ENCODE assay signal across 17 cellular contexts in genomic region chr10:11191673-11192072, GRCh38.
A peak's percentile ranks its signal among the peaks of the same experiment; 100 is the strongest.
DNase-seq lines count a peak whose midpoint lies in the region; ATAC-seq and TF ChIP-seq lines count a peak whose summit lies in the region.
"Had no signal": no experiment of that assay in that cellular context is flagged by ENCODE, and none has a peak within 500 bp of the region (broad histone marks: within the 10 kb centered on the region; RNA-seq: fewer than 3 reads in every experiment).

No MANE protein-coding gene starts in this region.

- H3K9me3 Mint-ChIP-seq in activated T-cell treated with anti-CD3 and anti-CD28 coated beads, Interleukin-2, amount 50 U/mL, for 72 hours: peaks cover 0 to 2% of the 10 kb centered on the region in 2 donors
- no peaks in the 10 kb centered on the region for H3K9me3 Mint-ChIP-seq in activated T-helper 1 cell treated with anti-CD3 and anti-CD28 coated beads, Interleukin-12 subunit alpha, Interleukin-12 subunit beta, Interleukin-2, Interleukin-4 antibody, amounts not matched to agents 30 ng/mL and 10 ng/mL and 1 ng/mL, durations not matched to agents 14 hours and 24 hours and 36 hours
- no peaks in the 10 kb centered on the region for H3K9me3 Mint-ChIP-seq in stimulated activated memory B cell treated with anti-CD40 and anti-IgM and Interleukin-4, amounts not matched to agents 10 μg/mL and 1 μg/mL and 100 μg/mL, for 72 hours
- H3K9me3 Mint-ChIP-seq: type B pancreatic cell had no signal

- intact Hi-C loops in activated T-helper 1 cell treated with anti-CD3 and anti-CD28 coated beads, Interleukin-12 subunit alpha, Interleukin-12 subunit beta, Interleukin-2, Interleukin-4 antibody, amounts not matched to agents 30 ng/mL and 10 ng/mL and 1 ng/mL, durations not matched to agents 14 hours and 24 hours and 36 hours (cut with micrococcal nuclease): no loop called here
- intact Hi-C loops in right cardiac atrium (cut with DNase I): no loop called here

- H3K4me1 ChIP-seq in right cardiac atrium (ENCODE audit: control insufficient read depth, insufficient read depth, low read length): peaks cover 23% of the 10 kb centered on the region

- no peaks in the 10 kb centered on the region for H3K9me3 ChIP-seq in right cardiac atrium (ENCODE audit: control insufficient read depth, low read length)
- H3K9me3 ChIP-seq: sigmoid colon had no signal

- TF ChIP-seq CTCF in omental fat pad (IDR thresholded peaks at IDR 0.05): no peak

- WGBS in right cardiac atrium: 45% methylated on average over 5 of the region's 5 CpGs

- peak overlapping the region; percentile 86 for H3K27ac Mint-ChIP-seq in activated T-cell treated with anti-CD3 and anti-CD28 coated beads, Interleukin-2, amount 50 U/mL, for 72 hours
- peak overlapping the region; percentile 44 for H3K27ac Mint-ChIP-seq in activated T-helper 1 cell treated with anti-CD3 and anti-CD28 coated beads, Interleukin-12 subunit alpha, Interleukin-12 subunit beta, Interleukin-2, Interleukin-4 antibody, amounts not matched to agents 30 ng/mL and 10 ng/mL and 1 ng/mL, durations not matched to agents 14 hours and 24 hours and 36 hours
- peak overlapping the region; percentile 97 for H3K27ac Mint-ChIP-seq in stimulated activated memory B cell treated with anti-CD40 and anti-IgM and Interleukin-4, amounts not matched to agents 10 μg/mL and 1 μg/mL and 100 μg/mL, for 72 hours
- H3K27ac Mint-ChIP-seq: type B pancreatic cell had no signal

- no peak for DNase-seq in activated T-cell treated with anti-CD3 and anti-CD28 coated beads, Interleukin-2, amount 50 U/mL, for 72 hours
- no peak for DNase-seq in activated T-cell treated with anti-CD3 and anti-CD28 coated beads, Interleukin-2, amount 50 U/mL, for 48 hours
- no peak for DNase-seq in activated T-helper 1 cell treated with anti-CD3 and anti-CD28 coated beads, Interleukin-12 subunit alpha, Interleukin-12 subunit beta, Interleukin-2, Interleukin-4 antibody, amounts not matched to agents 30 ng/mL and 10 ng/mL and 1 ng/mL, durations not matched to agents 14 hours and 24 hours and 36 hours (ENCODE audit: low spot score)
- DNase-seq in right cardiac atrium (no peak), omental fat pad (ENCODE audit: low spot score) (no peak), NCI-H1417 treated with DMSO at 0.1 percent for 48 hours (lab: John Stamatoyannopoulos, UW) (no peak)
- DNase-seq: H9; NCI-H1694 treated with DMSO at 0.1 percent for 48 hours; NCI-H510A; OCI-M1; sigmoid colon; stimulated activated CD4-positive, alpha-beta T cell treated with anti-CD3 and anti-CD28 coated beads, Interleukin-2, amount 100 ng/mL, for 48 hours; stimulated activated CD8-positive, alpha-beta memory T cell treated with anti-CD3 and anti-CD28 coated beads, Interleukin-4, amount 100 ng/mL, for 48 hours had no signal

- H3K27ac ChIP-seq in right cardiac atrium (ENCODE audit: low read length): peak overlapping the region; percentile 76
- H3K27ac ChIP-seq: SK-N-MC had no signal

- no peaks in the 10 kb centered on the region for H3K27me3 ChIP-seq in right cardiac atrium (ENCODE audit: control insufficient read depth, insufficient read depth)
- H3K27me3 ChIP-seq: sigmoid colon had no signal

- no peaks in the 10 kb centered on the region for H3K27me3 Mint-ChIP-seq in activated T-cell treated with anti-CD3 and anti-CD28 coated beads, Interleukin-2, amount 50 U/mL, for 72 hours (ENCODE audit: low read depth)
- H3K27me3 Mint-ChIP-seq in activated T-helper 1 cell treated with anti-CD3 and anti-CD28 coated beads, Interleukin-12 subunit alpha, Interleukin-12 subunit beta, Interleukin-2, Interleukin-4 antibody, amounts not matched to agents 30 ng/mL and 10 ng/mL and 1 ng/mL, durations not matched to agents 14 hours and 24 hours and 36 hours (ENCODE audit: insufficient read depth): no peaks in the 10 kb centered on the region
- no peaks in the 10 kb centered on the region for H3K27me3 Mint-ChIP-seq in stimulated activated memory B cell treated with anti-CD40 and anti-IgM and Interleukin-4, amounts not matched to agents 10 μg/mL and 1 μg/mL and 100 μg/mL, for 72 hours

- no peak overlapping the region for H3K4me3 ChIP-seq in right cardiac atrium (ENCODE audit: low read length)
- H3K4me3 ChIP-seq: sigmoid colon, SK-N-MC had no signal

- H3K36me3 Mint-ChIP-seq in activated T-cell treated with anti-CD3 and anti-CD28 coated beads, Interleukin-2, amount 50 U/mL, for 72 hours (ENCODE audit: insufficient read depth in 2 of 2): peaks cover 22 to 46% of the 10 kb centered on the region in 2 donors
- peaks cover 80% of the 10 kb centered on the region for H3K36me3 Mint-ChIP-seq in activated T-helper 1 cell treated with anti-CD3 and anti-CD28 coated beads, Interleukin-12 subunit alpha, Interleukin-12 subunit beta, Interleukin-2, Interleukin-4 antibody, amounts not matched to agents 30 ng/mL and 10 ng/mL and 1 ng/mL, durations not matched to agents 14 hours and 24 hours and 36 hours (ENCODE audit: low read depth)
- H3K36me3 Mint-ChIP-seq in stimulated activated memory B cell treated with anti-CD40 and anti-IgM and Interleukin-4, amounts not matched to agents 10 μg/mL and 1 μg/mL and 100 μg/mL, for 72 hours: peaks cover 69% of the 10 kb centered on the region
- H3K36me3 Mint-ChIP-seq: type B pancreatic cell had no signal

- H3K4me1 Mint-ChIP-seq in activated T-cell treated with anti-CD3 and anti-CD28 coated beads, Interleukin-2, amount 50 U/mL, for 72 hours (ENCODE audit: low read depth): peaks cover 98% of the 10 kb centered on the region
- H3K4me1 Mint-ChIP-seq in activated T-helper 1 cell treated with anti-CD3 and anti-CD28 coated beads, Interleukin-12 subunit alpha, Interleukin-12 subunit beta, Interleukin-2, Interleukin-4 antibody, amounts not matched to agents 30 ng/mL and 10 ng/mL and 1 ng/mL, durations not matched to agents 14 hours and 24 hours and 36 hours (ENCODE audit: low read depth): peaks cover 83% of the 10 kb centered on the region
- H3K4me1 Mint-ChIP-seq in stimulated activated memory B cell treated with anti-CD40 and anti-IgM and Interleukin-4, amounts not matched to agents 10 μg/mL and 1 μg/mL and 100 μg/mL, for 72 hours: peaks cover 95% of the 10 kb centered on the region

- H3K4me3 Mint-ChIP-seq in activated T-cell treated with anti-CD3 and anti-CD28 coated beads, Interleukin-2, amount 50 U/mL, for 72 hours: peak overlapping the region; percentile 14 to 59
- H3K4me3 Mint-ChIP-seq in activated T-helper 1 cell treated with anti-CD3 and anti-CD28 coated beads, Interleukin-12 subunit alpha, Interleukin-12 subunit beta, Interleukin-2, Interleukin-4 antibody, amounts not matched to agents 30 ng/mL and 10 ng/mL and 1 ng/mL, durations not matched to agents 14 hours and 24 hours and 36 hours: no peak overlapping the region
- no peak overlapping the region for H3K4me3 Mint-ChIP-seq in stimulated activated memory B cell treated with anti-CD40 and anti-IgM and Interleukin-4, amounts not matched to agents 10 μg/mL and 1 μg/mL and 100 μg/mL, for 72 hours
- H3K4me3 Mint-ChIP-seq: H9, type B pancreatic cell had no signal

- no peak for ATAC-seq in activated T-cell treated with anti-CD3 and anti-CD28 coated beads, Interleukin-2, amount 50 U/mL, for 72 hours (replicated peaks in 1 of 2)
- ATAC-seq in right cardiac atrium (peak in 1 of 2 donors; percentile 8), omental fat pad (ENCODE audit: low FRiP score) (no peak), GM18907 (IDR thresholded peaks at IDR 0.05; ENCODE audit: unreplicated experiment) (no peak)
- no peak for ATAC-seq in stimulated activated memory B cell treated with anti-CD40 and anti-IgM and Interleukin-4, amounts not matched to agents 10 μg/mL and 1 μg/mL and 100 μg/mL, for 72 hours

Comparison
In these comparisons a context has a peak if more than half of its experiments do, and no peak if none do; other contexts are left out.
1. H3K27ac Mint-ChIP-seq: peak in every context shown above with its lines; median percentile 97 in stimulated activated memory B cell treated with anti-CD40 and anti-IgM and Interleukin-4, amounts not matched to agents 10 μg/mL and 1 μg/mL and 100 μg/mL, for 72 hours; 86 in activated T-cell treated with anti-CD3 and anti-CD28 coated beads, Interleukin-2, amount 50 U/mL, for 72 hours; 44 in activated T-helper 1 cell treated with anti-CD3 and anti-CD28 coated beads, Interleukin-12 subunit alpha, Interleukin-12 subunit beta, Interleukin-2, Interleukin-4 antibody, amounts not matched to agents 30 ng/mL and 10 ng/mL and 1 ng/mL, durations not matched to agents 14 hours and 24 hours and 36 hours.
2. H3K4me3 Mint-ChIP-seq: peak in activated T-cell treated with anti-CD3 and anti-CD28 coated beads, Interleukin-2, amount 50 U/mL, for 72 hours (2 of 2); none in activated T-helper 1 cell treated with anti-CD3 and anti-CD28 coated beads, Interleukin-12 subunit alpha, Interleukin-12 subunit beta, Interleukin-2, Interleukin-4 antibody, amounts not matched to agents 30 ng/mL and 10 ng/mL and 1 ng/mL, durations not matched to agents 14 hours and 24 hours and 36 hours (single experiment) and stimulated activated memory B cell treated with anti-CD40 and anti-IgM and Interleukin-4, amounts not matched to agents 10 μg/mL and 1 μg/mL and 100 μg/mL, for 72 hours (single experiment).